Comparison of ENCODE assay signal across 26 cellular contexts in the genomic region with DNA sequence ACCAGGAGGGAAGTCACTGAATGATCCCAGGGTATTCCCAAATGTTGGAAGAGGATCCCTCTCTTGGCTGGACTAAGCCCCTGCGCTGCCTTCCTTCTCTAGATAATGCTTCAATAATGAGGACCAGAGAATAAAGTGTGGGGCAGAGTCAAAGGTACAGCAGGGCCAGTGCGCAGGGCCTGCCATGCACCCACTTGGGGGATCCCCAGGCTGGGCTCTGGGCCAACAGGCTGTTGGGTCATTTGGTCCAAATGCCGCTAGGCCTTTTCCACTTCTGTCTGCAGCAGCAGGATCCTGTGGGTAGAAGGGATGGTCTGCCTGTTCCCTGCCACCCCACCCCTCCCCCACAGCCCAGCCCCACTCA.
"Had no signal": no experiment of that assay in that cellular context is flagged by ENCODE, and none has a peak within 500 bp of the region (broad histone marks: within the 10 kb centered on the region; RNA-seq: fewer than 3 reads in every experiment).

No MANE protein-coding gene starts in this region.

- H3K4me1 Mint-ChIP-seq: mesothelial cell of epicardium; stimulated activated naive B cell treated with anti-CD40 and anti-IgM and Interleukin-4, amounts not matched to agents 10 μg/mL and 1 μg/mL and 100 μg/mL, for 72 hours had no signal

- H3K36me3 ChIP-seq: esophagus squamous epithelium, heart right ventricle, pancreas, right lobe of liver, suprapubic skin, transverse colon, upper lobe of right lung, uterus had no signal

- H3K4me1 ChIP-seq: pancreas, right lobe of liver, upper lobe of right lung, uterus had no signal

- H3K4me3 Mint-ChIP-seq: effector memory CD8-positive, alpha-beta T cell; immature natural killer cell; mesothelial cell of epicardium; naive B cell; natural killer cell treated with Interleukin-12 subunit alpha and Interleukin-12 subunit beta and Interleukin-15 and Interleukin-18, amount 100 ng/mL, for 72 hours; stimulated activated naive B cell treated with anti-CD40 and anti-IgM and Interleukin-4, amounts not matched to agents 10 μg/mL and 1 μg/mL and 100 μg/mL, for 72 hours; stimulated activated naive CD8-positive, alpha-beta T cell treated with anti-CD3 and anti-CD28 coated beads, Interleukin-15, Interleukin-2, amounts not matched to agents 100 ng/mL and 50 ng/mL, for 24 hours had no signal

- ATAC-seq: effector memory CD8-positive, alpha-beta T cell; left lobe of liver; mucosa of descending colon; natural killer cell treated with Interleukin-12 subunit alpha and Interleukin-12 subunit beta and Interleukin-15 and Interleukin-18, amount 100 ng/mL, for 72 hours; right lobe of liver; stimulated activated naive B cell treated with anti-CD40 and anti-IgM and Interleukin-4, amounts not matched to agents 10 μg/mL and 1 μg/mL and 100 μg/mL, for 72 hours; upper lobe of right lung had no signal

- H3K27ac ChIP-seq: esophagus squamous epithelium, pancreas, right lobe of liver, suprapubic skin, transverse colon, upper lobe of right lung, uterus had no signal

- H3K4me3 ChIP-seq: esophagus squamous epithelium, heart right ventricle, mucosa of descending colon, pancreas, right lobe of liver, suprapubic skin, transverse colon, upper lobe of right lung, uterus had no signal

- H3K27me3 ChIP-seq: esophagus squamous epithelium, heart right ventricle, pancreas, right lobe of liver, suprapubic skin, transverse colon, upper lobe of right lung, uterus had no signal

- FAIRE-seq: endometrium, pancreas, small intestine had no signal

- H3K9me3 ChIP-seq: esophagus squamous epithelium, heart right ventricle, mucosa of descending colon, pancreas, right lobe of liver, suprapubic skin, transverse colon, upper lobe of right lung, uterus had no signal

- H3K36me3 Mint-ChIP-seq: immature natural killer cell; mesothelial cell of epicardium; naive B cell; natural killer cell treated with Interleukin-12 subunit alpha and Interleukin-12 subunit beta and Interleukin-15 and Interleukin-18, amount 100 ng/mL, for 72 hours; stimulated activated naive B cell treated with anti-CD40 and anti-IgM and Interleukin-4, amounts not matched to agents 10 μg/mL and 1 μg/mL and 100 μg/mL, for 72 hours had no signal

- H3K9me3 Mint-ChIP-seq: effector memory CD8-positive, alpha-beta T cell; immature natural killer cell; mesothelial cell of epicardium; naive B cell; natural killer cell treated with Interleukin-12 subunit alpha and Interleukin-12 subunit beta and Interleukin-15 and Interleukin-18, amount 100 ng/mL, for 72 hours; stimulated activated naive B cell treated with anti-CD40 and anti-IgM and Interleukin-4, amounts not matched to agents 10 μg/mL and 1 μg/mL and 100 μg/mL, for 72 hours; stimulated activated naive CD8-positive, alpha-beta T cell treated with anti-CD3 and anti-CD28 coated beads, Interleukin-15, Interleukin-2, amounts not matched to agents 100 ng/mL and 50 ng/mL, for 24 hours had no signal

- DNase-seq: cortex of kidney; effector memory CD8-positive, alpha-beta T cell; esophagus squamous epithelium; foreskin melanocyte; hypothalamus; immature natural killer cell; islet precursor cell; mucosa of descending colon; naive B cell; occipital lobe; right lobe of liver; small intestine; stimulated activated CD4-positive, alpha-beta T cell treated with anti-CD3 and anti-CD28 coated beads, Interleukin-15, amount 100 ng/mL, for 24 hours; stimulated activated CD4-positive, alpha-beta T cell treated with anti-CD3 and anti-CD28 coated beads, Interleukin-2, amount 100 ng/mL, for 48 hours; stimulated activated naive B cell treated with anti-CD40 and anti-IgM and Interleukin-4, amounts not matched to agents 10 μg/mL and 1 μg/mL and 100 μg/mL, for 72 hours; transverse colon; upper lobe of right lung; uterus had no signal

- H3K27me3 Mint-ChIP-seq: effector memory CD8-positive, alpha-beta T cell; naive B cell; natural killer cell treated with Interleukin-12 subunit alpha and Interleukin-12 subunit beta and Interleukin-15 and Interleukin-18, amount 100 ng/mL, for 72 hours; stimulated activated naive B cell treated with anti-CD40 and anti-IgM and Interleukin-4, amounts not matched to agents 10 μg/mL and 1 μg/mL and 100 μg/mL, for 72 hours; stimulated activated naive CD8-positive, alpha-beta T cell treated with anti-CD3 and anti-CD28 coated beads, Interleukin-15, Interleukin-2, amounts not matched to agents 100 ng/mL and 50 ng/mL, for 24 hours had no signal

- H3K27ac Mint-ChIP-seq: effector memory CD8-positive, alpha-beta T cell; immature natural killer cell; mesothelial cell of epicardium; naive B cell; natural killer cell treated with Interleukin-12 subunit alpha and Interleukin-12 subunit beta and Interleukin-15 and Interleukin-18, amount 100 ng/mL, for 72 hours; stimulated activated naive B cell treated with anti-CD40 and anti-IgM and Interleukin-4, amounts not matched to agents 10 μg/mL and 1 μg/mL and 100 μg/mL, for 72 hours; stimulated activated naive CD8-positive, alpha-beta T cell treated with anti-CD3 and anti-CD28 coated beads, Interleukin-15, Interleukin-2, amounts not matched to agents 100 ng/mL and 50 ng/mL, for 24 hours had no signal
